In genomic region chr5:25027016-25027415, GRCh38 we compare ENCODE assay signal across 9 cellular contexts.
"Had no signal": no experiment of that assay in that cellular context is flagged by ENCODE, and none has a peak within 500 bp of the region (broad histone marks: within the 10 kb centered on the region; RNA-seq: fewer than 3 reads in every experiment).

No MANE protein-coding gene starts in this region.

- H3K9me3 ChIP-seq: HAP-1 had no signal

- FAIRE-seq: H1, HepG2 had no signal

- H3K4me3 ChIP-seq: GM23338, HAP-1 had no signal

- ATAC-seq: GM23338, HCT116, HepG2 had no signal

- H3K27ac ChIP-seq: HL-60 had no signal

- H3K4me1 ChIP-seq: HAP-1 had no signal

- H3K36me3 ChIP-seq: HAP-1 had no signal

- DNase-seq: H7, HFFc6, KBM-7 had no signal
